ENCODE assay signal across 9 cellular contexts in the genomic region with DNA sequence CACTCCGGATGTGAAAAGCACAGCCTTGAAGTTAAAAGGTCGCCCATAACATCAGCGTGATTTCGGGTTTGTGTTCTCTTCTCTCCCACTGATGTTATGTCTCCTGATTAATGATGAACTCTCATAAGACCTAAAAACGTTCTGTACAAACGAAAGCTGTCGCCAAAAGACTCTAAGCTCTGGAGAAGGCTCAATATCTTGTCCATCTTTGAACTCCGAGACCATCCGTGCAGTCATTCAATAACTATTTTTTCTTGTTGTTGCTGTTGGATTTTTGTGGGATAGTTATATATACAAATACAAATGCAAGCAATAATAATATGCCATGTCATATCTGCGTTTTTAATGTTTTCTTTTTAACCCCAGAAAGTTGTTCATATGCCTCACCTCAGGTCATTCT.
A peak's percentile ranks its signal among the peaks of the same experiment; 100 is the strongest.
DNase-seq lines count a peak whose midpoint lies in the region; ATAC-seq and TF ChIP-seq lines count a peak whose summit lies in the region.
"Had no signal": no experiment of that assay in that cellular context is flagged by ENCODE, and none has a peak within 500 bp of the region (broad histone marks: within the 10 kb centered on the region; RNA-seq: fewer than 3 reads in every experiment).

No MANE protein-coding gene starts in this region.

- no TSS peak for BruUV-seq in PC-9 (replicated peaks; lab: Mats Ljungman, UMichigan)

- H3K4me1 ChIP-seq in PC-9 (replicated peaks; ENCODE audit: insufficient read depth) (peaks cover 17% of the 10 kb centered on the region), endocrine pancreas (ENCODE audit: control insufficient read depth, insufficient read depth, low read length) (peaks cover 8% of the 10 kb centered on the region), muscle layer of colon (ENCODE audit: insufficient read depth, low read length) (peaks cover 22% of the 10 kb centered on the region), transverse colon (peaks cover 0 to 10% (median 1%) of the 10 kb centered on the region in 4 donors)

- DNase-seq in PC-9 (peak in 1 of 2 experiments; percentile 10), transverse colon (no peak), DMS53 treated with DMSO at 0.1 percent for 48 hours (lab: John Stamatoyannopoulos, UW; ENCODE audit: unreplicated experiment) (no peak), SK-N-DZ (ENCODE audit: low spot score) (no peak)
- DNase-seq: activated CD4-positive, alpha-beta T cell treated with anti-CD3 and anti-CD28 coated beads for 48 hours; NCI-H1930 had no signal

- TF ChIP-seq CTCF in PC-9 (conservative IDR thresholded peaks at IDR 0.05) (no peak), transverse colon (IDR thresholded peaks at IDR 0.05) (no peak)

- peak overlapping the region; percentile 29; the same call in 1 of the 2 replicates for H2AFZ ChIP-seq in PC-9

- no peak overlapping the region for H3K4me3 ChIP-seq in PC-9
- H3K4me3 ChIP-seq in endocrine pancreas (ENCODE audit: control insufficient read depth, insufficient read depth, low read length): peak overlapping the region; percentile 81
- H3K4me3 ChIP-seq in muscle layer of colon (ENCODE audit: low read depth in 1 of 2, low read length in 2 of 2): peak overlapping the region in 1 of 2 donors; percentile 49
- H3K4me3 ChIP-seq in transverse colon: peak overlapping the region in 1 of 4 donors; percentile 34

- intact Hi-C loops in PC-9 (cut with micrococcal nuclease; ENCODE audit: unreplicated experiment) (no loop called here), transverse colon (cut with DNase I; ENCODE audit: low total_unique reads) (loop anchor here (10.0 kb wide), 1 partner anchor 151 kb away; no protein-coding TSS in a partner anchor)

- H3K9ac ChIP-seq in endocrine pancreas (ENCODE audit: control insufficient read depth, insufficient read depth, low read length) (peak overlapping the region; percentile 66), muscle layer of colon (ENCODE audit: low read length) (peak overlapping the region; percentile 69)

- H3K9me2 ChIP-seq in PC-9 (ENCODE audit: insufficient read depth): no peaks in the 10 kb centered on the region; the same call in 1 of the 2 replicates

- POLR2A ChIA-PET in PC-9 (lab: Charles Lee; ENCODE audit: unreplicated experiment): no interaction called here

- H3K27me3 ChIP-seq in PC-9 (ENCODE audit: insufficient read depth, low read depth): no peaks in the 10 kb centered on the region
- no peaks in the 10 kb centered on the region for H3K27me3 ChIP-seq in endocrine pancreas (ENCODE audit: control insufficient read depth, insufficient read depth, low read length)
- H3K27me3 ChIP-seq in muscle layer of colon (ENCODE audit: control insufficient read depth in 1 of 2, insufficient read depth in 2 of 2, low read length in 2 of 2): no peaks in the 10 kb centered on the region
- H3K27me3 ChIP-seq in transverse colon: no peaks in the 10 kb centered on the region

- 64 to 69% methylated on average over 10 of the region's 10 CpGs for WGBS in transverse colon (ENCODE audit: low coverage in 1 of 2), 2 donors

- H3K9me3 ChIP-seq in PC-9 (ENCODE audit: insufficient read depth, low read depth): peaks cover 5% of the 10 kb centered on the region; the same call in 1 of the 2 replicates
- no peaks in the 10 kb centered on the region for H3K9me3 ChIP-seq in endocrine pancreas (ENCODE audit: control insufficient read depth, low read length)
- no peaks in the 10 kb centered on the region for H3K9me3 ChIP-seq in muscle layer of colon (ENCODE audit: low read length)
- no peaks in the 10 kb centered on the region for H3K9me3 ChIP-seq in transverse colon

- H3K27ac ChIP-seq in PC-9 (no peak overlapping the region), muscle layer of colon (ENCODE audit: low read depth, low read length) (peak overlapping the region; percentile 52), transverse colon (peak overlapping the region; percentile 56 to 80 (median 78))

- TF ChIP-seq EP300 in transverse colon (IDR thresholded peaks at IDR 0.05; ENCODE audit: low read depth): no peak

- peaks cover 14% of the 10 kb centered on the region for H3F3A ChIP-seq in PC-9 (ENCODE audit: insufficient read depth, low read depth)

- H4K20me1 ChIP-seq in PC-9 (ENCODE audit: insufficient read depth): no peaks in the 10 kb centered on the region

- H3K36me3 ChIP-seq in PC-9 (ENCODE audit: low read depth): 0 out of 2 replicates have a peak, but pooled peaks cover 5% of the 10 kb centered on the region
- H3K36me3 ChIP-seq in endocrine pancreas (ENCODE audit: control insufficient read depth, insufficient read depth, low read length): no peaks in the 10 kb centered on the region
- H3K36me3 ChIP-seq in muscle layer of colon (ENCODE audit: insufficient read depth, low read length): no peaks in the 10 kb centered on the region
- H3K36me3 ChIP-seq in transverse colon: no peaks in the 10 kb centered on the region

- no peaks in the 10 kb centered on the region for H3K79me2 ChIP-seq in PC-9 (ENCODE audit: low read depth)

- in situ Hi-C loops in transverse colon (cut with MboI; ENCODE audit: low pct_ligation_motif_present in 1 of 4, low pct_unique_long_range_greater_than_20kb in 1 of 4, low sequenced_read_pairs in 3 of 4): no loop called here

- no peak for ATAC-seq in HG03439 (IDR thresholded peaks at IDR 0.05; ENCODE audit: unreplicated experiment)

- CTCF ChIA-PET in PC-9 (lab: Charles Lee): no interaction called here

- H3K4me2 ChIP-seq in PC-9: no peak overlapping the region

- no peak for TF ChIP-seq POLR2A in transverse colon (IDR thresholded peaks at IDR 0.05)
